Comparison of ENCODE assay signal across 26 cellular contexts in the genomic region with DNA sequence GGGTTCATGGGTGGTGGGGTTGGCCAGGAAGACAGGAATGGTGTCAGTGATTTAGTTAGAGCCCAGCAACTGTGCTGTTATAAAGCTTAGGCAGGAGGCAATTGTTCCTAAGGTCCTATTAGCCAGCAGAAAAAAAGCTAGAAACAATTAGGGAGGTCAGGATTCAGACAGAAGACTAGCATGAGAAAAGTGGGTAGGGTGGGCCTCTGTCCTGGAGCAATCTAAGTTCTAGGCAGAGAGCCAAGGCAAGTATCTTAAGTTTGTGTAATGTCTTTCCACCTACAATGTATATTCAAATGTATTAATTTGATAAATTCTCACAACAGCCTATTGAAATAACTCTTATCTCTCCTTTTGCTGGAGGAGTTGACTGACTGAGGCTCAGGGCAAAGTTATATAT.
"Had no signal": no experiment of that assay in that cellular context is flagged by ENCODE, and none has a peak within 500 bp of the region (broad histone marks: within the 10 kb centered on the region; RNA-seq: fewer than 3 reads in every experiment).

No MANE protein-coding gene starts in this region.

- H3K36me3 ChIP-seq: brain microvascular endothelial cell, left ventricle myocardium inferior, pancreas, prostate gland had no signal

- H3K4me1 Mint-ChIP-seq: activated naive CD8-positive, alpha-beta T cell treated with anti-CD3 and anti-CD28 coated beads for 36 hours had no signal

- H3K9me3 Mint-ChIP-seq: activated naive CD4-positive, alpha-beta T cell treated with anti-CD3 and anti-CD28 coated beads for 36 hours; activated naive CD8-positive, alpha-beta T cell treated with anti-CD3 and anti-CD28 coated beads for 36 hours; activated T-helper 1 cell treated with anti-CD3 and anti-CD28 coated beads, Interleukin-12 subunit alpha, Interleukin-12 subunit beta, Interleukin-2, Interleukin-4 antibody, amounts not matched to agents 30 ng/mL and 10 ng/mL and 1 ng/mL, durations not matched to agents 14 hours and 24 hours and 36 hours; natural killer cell treated with Interleukin-12 subunit alpha and Interleukin-12 subunit beta and Interleukin-15 and Interleukin-18, amount 100 ng/mL, for 72 hours had no signal

- H3K36me3 Mint-ChIP-seq: activated naive CD8-positive, alpha-beta T cell treated with anti-CD3 and anti-CD28 coated beads for 36 hours; natural killer cell treated with Interleukin-12 subunit alpha and Interleukin-12 subunit beta and Interleukin-15 and Interleukin-18, amount 100 ng/mL, for 72 hours had no signal

- ATAC-seq: esophagus mucosa; mucosa of descending colon; natural killer cell treated with Interleukin-12 subunit alpha and Interleukin-12 subunit beta and Interleukin-15 and Interleukin-18, amount 100 ng/mL, for 72 hours; pancreas; sciatic nerve; stimulated activated naive CD8-positive, alpha-beta T cell treated with anti-CD3 and anti-CD28 coated beads, Interleukin-15, Interleukin-2, amounts not matched to agents 100 U/mL and 50 U/mL, for 24 hours had no signal

- H3K27me3 Mint-ChIP-seq: activated naive CD8-positive, alpha-beta T cell treated with anti-CD3 and anti-CD28 coated beads for 36 hours had no signal

- H3K9me3 ChIP-seq: left ventricle myocardium inferior, mucosa of descending colon, pancreas, prostate gland had no signal

- H3K4me1 ChIP-seq: prostate gland had no signal

- H3K4me3 Mint-ChIP-seq: activated naive CD4-positive, alpha-beta T cell treated with anti-CD3 and anti-CD28 coated beads for 36 hours; activated naive CD8-positive, alpha-beta T cell treated with anti-CD3 and anti-CD28 coated beads for 36 hours; activated T-helper 1 cell treated with anti-CD3 and anti-CD28 coated beads, Interleukin-12 subunit alpha, Interleukin-12 subunit beta, Interleukin-2, Interleukin-4 antibody, amounts not matched to agents 30 ng/mL and 10 ng/mL and 1 ng/mL, durations not matched to agents 14 hours and 24 hours and 36 hours; natural killer cell treated with Interleukin-12 subunit alpha and Interleukin-12 subunit beta and Interleukin-15 and Interleukin-18, amount 100 ng/mL, for 72 hours had no signal

- DNase-seq: activated CD4-positive, alpha-beta T cell treated with anti-CD3 and anti-CD28 coated beads for 48 hours; activated CD4-positive, alpha-beta T cell treated with anti-CD3 and anti-CD28 coated beads, Interleukin-2, amount 50 U/mL, for 48 hours; activated CD8-positive, alpha-beta memory T cell treated with anti-CD3 and anti-CD28 coated beads for 24 hours; activated effector memory CD4-positive, alpha-beta T cell treated with anti-CD3 and anti-CD28 coated beads, Interleukin-2, amount 50 U/mL, for 16 hours; activated naive CD4-positive, alpha-beta T cell treated with anti-CD3 and anti-CD28 coated beads for 36 hours; activated naive CD8-positive, alpha-beta T cell treated with anti-CD3 and anti-CD28 coated beads for 36 hours; amniotic stem cell; brain microvascular endothelial cell; cortex of kidney; foreskin melanocyte; left ventricle myocardium inferior; mesendoderm; mucosa of descending colon; pancreas; retina; stimulated activated CD4-positive, alpha-beta T cell treated with anti-CD3 and anti-CD28 coated beads, Interleukin-12 subunit alpha, Interleukin-12 subunit beta, amount 100 ng/mL, for 4 hours; stimulated activated CD4-positive, alpha-beta T cell treated with anti-CD3 and anti-CD28 coated beads, Interleukin-4, amount 100 ng/mL, for 1 hour; stimulated activated naive CD8-positive, alpha-beta T cell treated with anti-CD3 and anti-CD28 coated beads, Interleukin-15, Interleukin-2, amounts not matched to agents 100 U/mL and 50 U/mL, for 24 hours had no signal

- H3K27ac Mint-ChIP-seq: activated naive CD4-positive, alpha-beta T cell treated with anti-CD3 and anti-CD28 coated beads for 36 hours; activated naive CD8-positive, alpha-beta T cell treated with anti-CD3 and anti-CD28 coated beads for 36 hours; activated T-helper 1 cell treated with anti-CD3 and anti-CD28 coated beads, Interleukin-12 subunit alpha, Interleukin-12 subunit beta, Interleukin-2, Interleukin-4 antibody, amounts not matched to agents 30 ng/mL and 10 ng/mL and 1 ng/mL, durations not matched to agents 14 hours and 24 hours and 36 hours; natural killer cell treated with Interleukin-12 subunit alpha and Interleukin-12 subunit beta and Interleukin-15 and Interleukin-18, amount 100 ng/mL, for 72 hours had no signal

- H3K27ac ChIP-seq: brain microvascular endothelial cell, left ventricle myocardium inferior, pancreas, prostate gland, skin epidermis, VCaP had no signal

- H3K27me3 ChIP-seq: brain microvascular endothelial cell, pancreas had no signal

- H3K4me3 ChIP-seq: left ventricle myocardium inferior, lung, mucosa of descending colon, pancreas, prostate gland, skin epidermis had no signal
